Comparison of ENCODE assay signal across 21 cellular contexts in genomic region chr12:6716874-6717437, GRCh38. TPM values are rescaled to one million over a fixed set of nuclear protein-coding genes. Genes with fewer than 3 reads are reported as not detected.
A peak's percentile ranks its signal among the peaks of the same experiment; 100 is the strongest.
DNase-seq lines count a peak whose midpoint lies in the region; ATAC-seq, FAIRE-seq and TF ChIP-seq lines count a peak whose summit lies in the region.
"Had no signal": no experiment of that assay in that cellular context is flagged by ENCODE, and none has a peak within 500 bp of the region (broad histone marks: within the 10 kb centered on the region; RNA-seq: fewer than 3 reads in every experiment).

No MANE protein-coding gene starts in this region.

- no peak overlapping the region for H3K4me3 Mint-ChIP-seq in HFFc6
- H3K4me3 Mint-ChIP-seq: B cell, CD14-positive monocyte had no signal

- H3K9ac ChIP-seq in HepG2 (ENCODE audit: insufficient read depth, low read depth, low read length) (no peak overlapping the region), trophoblast cell (ENCODE audit: low read length) (peak overlapping the region; percentile 22)

- H4K8ac ChIP-seq in trophoblast cell (ENCODE audit: low read depth, low read length), result no peak overlapping the region

- no peak overlapping the region for H3K27ac ChIP-seq in HepG2 (ENCODE audit: extremely low read length, insufficient read depth, low read length)
- H3K27ac ChIP-seq in right lobe of liver, result no peak overlapping the region
- no peak overlapping the region for H3K27ac ChIP-seq in trophoblast cell (ENCODE audit: low read depth, low read length)
- H3K27ac ChIP-seq: HL-60 had no signal

- H3K79me1 ChIP-seq in trophoblast cell (ENCODE audit: low read length), result no peaks in the 10 kb centered on the region

- H3K4ac ChIP-seq in trophoblast cell (ENCODE audit: low read depth, low read length), result no peak overlapping the region

- H3K36me3 ChIP-seq in HepG2 (replicated peaks in 1 of 2; ENCODE audit: control insufficient read depth in 1 of 2, insufficient read depth in 2 of 2, low read length in 2 of 2) (no peaks in the 10 kb centered on the region), right lobe of liver (no peaks in the 10 kb centered on the region), trophoblast cell (ENCODE audit: control insufficient read depth in 1 of 2, insufficient read depth in 2 of 2, low read length in 2 of 2) (no peaks in the 10 kb centered on the region)

- WGBS in HepG2 (ENCODE audit: low lambda C conversion rate), result 50% methylated on average over 8 of the region's 10 CpGs
- 54% methylated on average over 6 of the region's 10 CpGs for WGBS in right lobe of liver (ENCODE audit: insufficient coverage, low coverage, low lambda C conversion rate, missing lambda C conversion rate)
- WGBS in trophoblast cell (ENCODE audit: extremely low coverage, insufficient coverage, insufficient read length), result no CpG with 5 or more reads among the region's 10 CpGs

- no peak overlapping the region for H3K18ac ChIP-seq in trophoblast cell (ENCODE audit: low read length)

- CTCF ChIA-PET in HepG2 (lab: Yijun Ruan, JAX; ENCODE audit: low intra/inter-chr PET ratio, low total read pairs), result no interaction called here

- H3K4me1 Mint-ChIP-seq in HFFc6 (ENCODE audit: low read depth), result no peaks in the 10 kb centered on the region
- H3K4me1 Mint-ChIP-seq: B cell, CD14-positive monocyte had no signal

- H4K20me1 ChIP-seq in HepG2 (ENCODE audit: insufficient read depth, low read length), result no peaks in the 10 kb centered on the region

- in situ Hi-C loops in HepG2 (cut with HindIII; ENCODE audit: extremely low pct_ligation_motif_present, low pct_unique_long_range_greater_than_20kb), result no loop called here

- H2BK12ac ChIP-seq in trophoblast cell (ENCODE audit: low read length), result no peak overlapping the region

- no peaks in the 10 kb centered on the region for H3K9me3 Mint-ChIP-seq in HFFc6

- POLR2A ChIA-PET in HepG2 (lab: Yijun Ruan, JAX), result interaction anchor here (1.0 to 2.3 kb wide), 3 partner anchors 28 to 183 kb away, joined by 3 to 12 read pairs (median 3); partner anchors contain the start of genes CDCA3, GAPDH, USP5 and ZNF384

- ATAC-seq in HepG2 (peak; percentile 26; the same call in 1 of the 3 replicates), right lobe of liver (no peak), HG02938 (IDR thresholded peaks at IDR 0.05; ENCODE audit: unreplicated experiment) (no peak)

- no peak overlapping the region for H3K14ac ChIP-seq in trophoblast cell (ENCODE audit: low read length)

- no peak for TF ChIP-seq EP300 in HepG2 (IDR thresholded peaks at IDR 0.05; ENCODE audit: low read depth in 2 of 2, low read length in 2 of 2)
- no peak for TF ChIP-seq EP300 in HepG2 (CRISPR knock-in tag; IDR thresholded peaks at IDR 0.05; ENCODE audit: borderline replicate concordance)

- H3K27ac Mint-ChIP-seq in HFFc6, result no peak overlapping the region
- H3K27ac Mint-ChIP-seq: B cell, CD14-positive monocyte had no signal

- DNase-seq in HepG2 (ENCODE audit: low spot score) (no peak), right lobe of liver (no peak), trophoblast cell (no peak), HFFc6 (no peak)
- DNase-seq: DMS79, H7, IMR-90, NCI-H1694, NCI-H2081 treated with DMSO at 0.1 percent for 48 hours, NCI-H2171 treated with DMSO at 0.1 percent for 48 hours, NCI-H524 treated with DMSO at 0.1 percent for 48 hours, OCI-M1, SHP77 had no signal

- no peak overlapping the region for H2BK5ac ChIP-seq in trophoblast cell (ENCODE audit: low read depth, low read length, poor library complexity)

- TF ChIP-seq POLR2A in HepG2 (IDR thresholded peaks at IDR 0.05; ENCODE audit: insufficient read depth in 1 of 2, low read depth in 2 of 2, low read length in 2 of 2) (peak; percentile 53 to 75; a peak in 2 of 4 replicates), right lobe of liver (IDR thresholded peaks at IDR 0.05) (no peak), Raji (IDR thresholded peaks at IDR 0.05; ENCODE audit: insufficient read depth, low read depth, low read length) (peak; percentile 16; the same call in 1 of the 2 replicates)

- H3K4me2 ChIP-seq in HepG2 (ENCODE audit: low read depth, low read length) (peak overlapping the region; percentile 35; the same call in 1 of the 2 replicates), trophoblast cell (ENCODE audit: low read length) (no peak overlapping the region)

- no peak for FAIRE-seq in HepG2 (lab: Jason Lieb, UNC)
- FAIRE-seq: A204.1, D721Med, HTR-8/SVneo had no signal

- H3K9me3 ChIP-seq in HepG2 (ENCODE audit: low read length), result no peaks in the 10 kb centered on the region
- no peaks in the 10 kb centered on the region for H3K9me3 ChIP-seq in right lobe of liver
- H3K9me3 ChIP-seq in trophoblast cell (ENCODE audit: insufficient read depth, low read depth, low read length), result peaks cover 2% of the 10 kb centered on the region

- intact Hi-C loops in HepG2 (cut with micrococcal nuclease; ENCODE audit: unreplicated experiment), result no loop called here
- intact Hi-C loops in right lobe of liver (cut with DNase I), result no loop called here

- TF ChIP-seq CTCF in HepG2 (CRISPR knock-in tag; IDR thresholded peaks at IDR 0.05), result no peak
- no peak for TF ChIP-seq CTCF in right lobe of liver (IDR thresholded peaks at IDR 0.05)
- no peak for TF ChIP-seq CTCF in HFFc6 (IDR thresholded peaks at IDR 0.05)

- BruUV-seq in HepG2 (replicated peaks; lab: Mats Ljungman, UMichigan), result TSS peak; percentile 99

- TF ChIP-seq RAD21 in HepG2 (CRISPR knock-in tag; IDR thresholded peaks at IDR 0.05), result no peak

- H3K23ac ChIP-seq in trophoblast cell (ENCODE audit: low read length), result no peak overlapping the region

- H4K91ac ChIP-seq in trophoblast cell (ENCODE audit: low read depth, low read length), result no peak overlapping the region

- no peak overlapping the region for H4K12ac ChIP-seq in trophoblast cell (ENCODE audit: low read depth, low read length)

- H3K27me3 Mint-ChIP-seq in HFFc6 (ENCODE audit: insufficient read depth), result peaks cover 2% of the 10 kb centered on the region

- H3K4me3 ChIP-seq in HepG2 (replicated peaks in 1 of 3; ENCODE audit: insufficient read depth in 1 of 3, low read depth in 2 of 3, low read length in 3 of 3) (no peak overlapping the region), right lobe of liver (no peak overlapping the region), trophoblast cell (ENCODE audit: low read depth, low read length) (no peak overlapping the region)

- H2AFZ ChIP-seq in HepG2 (ENCODE audit: low read length) (no peak overlapping the region), trophoblast cell (ENCODE audit: insufficient read depth, low read length, poor library complexity) (no peak overlapping the region)

- H2BK120ac ChIP-seq in trophoblast cell (ENCODE audit: insufficient read depth, low read length, poor library complexity), result no peak overlapping the region

- no peaks in the 10 kb centered on the region for H3K36me3 Mint-ChIP-seq in HFFc6 (ENCODE audit: low read depth)
- H3K36me3 Mint-ChIP-seq: CD14-positive monocyte had no signal

- H3K4me1 ChIP-seq in HepG2 (ENCODE audit: insufficient read depth, low read length) (peaks cover 13% of the 10 kb centered on the region), right lobe of liver (no peaks in the 10 kb centered on the region), trophoblast cell (ENCODE audit: control insufficient read depth in 1 of 2, insufficient read depth in 2 of 2, low read length in 2 of 2) (no peaks in the 10 kb centered on the region)

- no peak overlapping the region for H2AK5ac ChIP-seq in trophoblast cell (ENCODE audit: low read length)

- no peaks in the 10 kb centered on the region for H3K27me3 ChIP-seq in HepG2 (ENCODE audit: control insufficient read depth in 1 of 2, insufficient read depth in 2 of 2, low read length in 2 of 2)
- no peaks in the 10 kb centered on the region for H3K27me3 ChIP-seq in right lobe of liver
- no peaks in the 10 kb centered on the region for H3K27me3 ChIP-seq in trophoblast cell (ENCODE audit: insufficient read depth, low read length)

- H3K79me2 ChIP-seq in HepG2 (ENCODE audit: insufficient read depth, low read length) (no peaks in the 10 kb centered on the region), trophoblast cell (ENCODE audit: control insufficient read depth, insufficient read depth, low read length, poor library complexity) (no peaks in the 10 kb centered on the region)

RNA-seq across cellular contexts. Expression of gene COPS7A, which starts 6.9 kb away (rescaled TPM):
- total RNA-seq in HepG2 (2016; rRNA removed; fragmentation: Illumina TruSeq; extraction: Trizol), result 38.0 and 40.0 TPM in 2 replicates
- 16.6 and 19.7 TPM in 2 replicates for total RNA-seq in HepG2 (2016; cell fraction: cytosol; rRNA removed; fragmentation: Illumina TruSeq; extraction: Trizol; ENCODE audit: low read depth)
- total RNA-seq in HepG2 (2016; cell fraction: insoluble cytoplasmic fraction; rRNA removed; fragmentation: Illumina TruSeq; extraction: Trizol), result 38.4 and 43.8 TPM in 2 replicates
- total RNA-seq in HepG2 (2016; cell fraction: membrane; rRNA removed; fragmentation: Illumina TruSeq; extraction: Trizol), result 33.7 and 38.9 TPM in 2 replicates
- 20.4 and 24.9 TPM in 2 replicates for total RNA-seq in HepG2 (2016; cell fraction: nucleus; rRNA removed; fragmentation: Illumina TruSeq; extraction: Trizol)
- 71.4 and 73.6 TPM in 2 replicates for polyA plus RNA-seq in HepG2 (2011; rRNA removed)
- polyA plus RNA-seq in HepG2 (2011; cell fraction: cytosol; rRNA removed), result 68.4 and 72.5 TPM in 2 replicates
- 96.7 and 97.8 TPM in 2 replicates for polyA plus RNA-seq in HepG2 (2011; cell fraction: nucleus; rRNA removed)
- 27.8 and 28.6 TPM in 2 replicates for polyA plus RNA-seq in HepG2 (2012)
- polyA plus RNA-seq in HepG2 (2016; cell fraction: cytosol; fragmentation: Illumina TruSeq; extraction: Trizol; ENCODE audit: low read depth), result 16.8 and 17.8 TPM in 2 replicates
- 43.9 and 53.4 TPM in 2 replicates for polyA plus RNA-seq in HepG2 (2016; cell fraction: insoluble cytoplasmic fraction; fragmentation: Illumina TruSeq; extraction: Trizol; ENCODE audit: low read depth)
- polyA plus RNA-seq in HepG2 (2016; cell fraction: membrane; fragmentation: Illumina TruSeq; extraction: Trizol; ENCODE audit: low read depth), result 27.8 and 32.9 TPM in 2 replicates
- 43.1 and 49.0 TPM in 2 replicates for polyA plus RNA-seq in HepG2 (2016; cell fraction: nucleus; fragmentation: Illumina TruSeq; extraction: Trizol; ENCODE audit: insufficient read depth, low read depth)
- 54.1 and 62.8 TPM in 2 replicates for polyA minus RNA-seq in HepG2 (2011; rRNA and poly(A)+ RNA removed; ENCODE audit: low replicate concordance)
- polyA minus RNA-seq in HepG2 (2011; cell fraction: cytosol; rRNA and poly(A)+ RNA removed), result 14.6 and 16.3 TPM in 2 replicates
- polyA minus RNA-seq in HepG2 (2011; cell fraction: nucleus; rRNA and poly(A)+ RNA removed), result 9.7 and 12.6 TPM in 2 replicates
- 10 to 100 TPM; 26.7 to 49.5 (median 30.6) TPM for total RNA-seq in right lobe of liver
- polyA plus RNA-seq in trophoblast cell (2013), result 30.5 and 31.7 TPM in 2 replicates
- 100 to 1,000 TPM; 103 to 122 (median 108) TPM for total RNA-seq in HFFc6 (2021; fragmentation: NEBNext Ultra II Directional; extraction: Animal tissue kit (Norgen Biotek cat#: 25700))

RNA-seq across cellular contexts. Expression of gene PIANP, which starts 16.3 kb away (rescaled TPM):
- total RNA-seq in HepG2 (2016; rRNA removed; fragmentation: Illumina TruSeq; extraction: Trizol) (not detected in 2 replicates), right lobe of liver (not detected)
- total RNA-seq in HepG2 (2016; cell fraction: cytosol; rRNA removed; fragmentation: Illumina TruSeq; extraction: Trizol; ENCODE audit: low read depth), result not detected in 2 replicates
- total RNA-seq in HepG2 (2016; cell fraction: insoluble cytoplasmic fraction; rRNA removed; fragmentation: Illumina TruSeq; extraction: Trizol), result not detected in 2 replicates
- not detected in 2 replicates for total RNA-seq in HepG2 (2016; cell fraction: membrane; rRNA removed; fragmentation: Illumina TruSeq; extraction: Trizol)
- not detected in 2 replicates for total RNA-seq in HepG2 (2016; cell fraction: nucleus; rRNA removed; fragmentation: Illumina TruSeq; extraction: Trizol)
- polyA plus RNA-seq in HepG2 (2011; rRNA removed), result not detected in 2 replicates
- not detected in 2 replicates for polyA plus RNA-seq in HepG2 (2011; cell fraction: cytosol; rRNA removed)
- polyA plus RNA-seq in HepG2 (2011; cell fraction: nucleus; rRNA removed), result not detected in 2 replicates
- 0.07 TPM in 1 of 2 replicates, not detected in the other for polyA plus RNA-seq in HepG2 (2012)
- polyA plus RNA-seq in HepG2 (2016; cell fraction: cytosol; fragmentation: Illumina TruSeq; extraction: Trizol; ENCODE audit: low read depth), result not detected in 2 replicates
- not detected in 2 replicates for polyA plus RNA-seq in HepG2 (2016; cell fraction: insoluble cytoplasmic fraction; fragmentation: Illumina TruSeq; extraction: Trizol; ENCODE audit: low read depth)
- not detected in 2 replicates for polyA plus RNA-seq in HepG2 (2016; cell fraction: membrane; fragmentation: Illumina TruSeq; extraction: Trizol; ENCODE audit: low read depth)
- not detected in 2 replicates for polyA plus RNA-seq in HepG2 (2016; cell fraction: nucleus; fragmentation: Illumina TruSeq; extraction: Trizol; ENCODE audit: insufficient read depth, low read depth)
- not detected in 2 replicates for polyA minus RNA-seq in HepG2 (2011; rRNA and poly(A)+ RNA removed; ENCODE audit: low replicate concordance)
- polyA minus RNA-seq in HepG2 (2011; cell fraction: cytosol; rRNA and poly(A)+ RNA removed), result not detected in 2 replicates
- not detected in 2 replicates for polyA minus RNA-seq in HepG2 (2011; cell fraction: nucleus; rRNA and poly(A)+ RNA removed)
- 0.06 and 0.14 TPM in 2 replicates for polyA plus RNA-seq in trophoblast cell (2013)
- 1 to 10 TPM; 2.6 to 4.6 (median 3.8) TPM for total RNA-seq in HFFc6 (2021; fragmentation: NEBNext Ultra II Directional; extraction: Animal tissue kit (Norgen Biotek cat#: 25700))
- polyA plus RNA-seq: CD14-positive monocyte had no signal

RNA-seq across cellular contexts. Expression of gene ZNF384, which starts 27.8 kb away (rescaled TPM):
- total RNA-seq in HepG2 (2016; rRNA removed; fragmentation: Illumina TruSeq; extraction: Trizol) (23.6 and 24.1 TPM in 2 replicates), right lobe of liver (10 to 100 TPM; 11.9 to 22.3 (median 18.3) TPM)
- 9.5 and 12.0 TPM in 2 replicates for total RNA-seq in HepG2 (2016; cell fraction: cytosol; rRNA removed; fragmentation: Illumina TruSeq; extraction: Trizol; ENCODE audit: low read depth)
- total RNA-seq in HepG2 (2016; cell fraction: insoluble cytoplasmic fraction; rRNA removed; fragmentation: Illumina TruSeq; extraction: Trizol), result 19.2 and 25.6 TPM in 2 replicates
- total RNA-seq in HepG2 (2016; cell fraction: membrane; rRNA removed; fragmentation: Illumina TruSeq; extraction: Trizol), result 22.5 and 24.6 TPM in 2 replicates
- 23.6 and 28.7 TPM in 2 replicates for total RNA-seq in HepG2 (2016; cell fraction: nucleus; rRNA removed; fragmentation: Illumina TruSeq; extraction: Trizol)
- polyA plus RNA-seq in HepG2 (2011; rRNA removed), result 54.3 and 55.3 TPM in 2 replicates
- 26.5 and 29.9 TPM in 2 replicates for polyA plus RNA-seq in HepG2 (2011; cell fraction: cytosol; rRNA removed)
- polyA plus RNA-seq in HepG2 (2011; cell fraction: nucleus; rRNA removed), result 112 and 139 TPM in 2 replicates
- polyA plus RNA-seq in HepG2 (2012), result 40.4 and 40.6 TPM in 2 replicates
- 10.8 and 12.9 TPM in 2 replicates for polyA plus RNA-seq in HepG2 (2016; cell fraction: cytosol; fragmentation: Illumina TruSeq; extraction: Trizol; ENCODE audit: low read depth)
- polyA plus RNA-seq in HepG2 (2016; cell fraction: insoluble cytoplasmic fraction; fragmentation: Illumina TruSeq; extraction: Trizol; ENCODE audit: low read depth), result 33.3 and 40.1 TPM in 2 replicates
- polyA plus RNA-seq in HepG2 (2016; cell fraction: membrane; fragmentation: Illumina TruSeq; extraction: Trizol; ENCODE audit: low read depth), result 24.4 and 28.3 TPM in 2 replicates
- polyA plus RNA-seq in HepG2 (2016; cell fraction: nucleus; fragmentation: Illumina TruSeq; extraction: Trizol; ENCODE audit: insufficient read depth, low read depth), result 82.1 and 94.6 TPM in 2 replicates
- 80.0 and 92.0 TPM in 2 replicates for polyA minus RNA-seq in HepG2 (2011; rRNA and poly(A)+ RNA removed; ENCODE audit: low replicate concordance)
- 13.9 and 16.4 TPM in 2 replicates for polyA minus RNA-seq in HepG2 (2011; cell fraction: cytosol; rRNA and poly(A)+ RNA removed)
- 55.5 and 59.3 TPM in 2 replicates for polyA minus RNA-seq in HepG2 (2011; cell fraction: nucleus; rRNA and poly(A)+ RNA removed)
- polyA plus RNA-seq in trophoblast cell (2013), result 63.1 and 65.6 TPM in 2 replicates
- 10 to 100 TPM; 32.8 to 43.9 (median 41.1) TPM for total RNA-seq in HFFc6 (2021; fragmentation: NEBNext Ultra II Directional; extraction: Animal tissue kit (Norgen Biotek cat#: 25700))

RNA-seq across cellular contexts. Expression of gene MLF2, which starts 36.0 kb away (rescaled TPM):
- total RNA-seq in HepG2 (2016; rRNA removed; fragmentation: Illumina TruSeq; extraction: Trizol) (88.1 and 95.8 TPM in 2 replicates), right lobe of liver (100 to 1,000 TPM; 104 to 185 (median 134) TPM)
- 20.8 and 28.2 TPM in 2 replicates for total RNA-seq in HepG2 (2016; cell fraction: cytosol; rRNA removed; fragmentation: Illumina TruSeq; extraction: Trizol; ENCODE audit: low read depth)
- total RNA-seq in HepG2 (2016; cell fraction: insoluble cytoplasmic fraction; rRNA removed; fragmentation: Illumina TruSeq; extraction: Trizol), result 86.9 and 96.5 TPM in 2 replicates
- 41.7 and 71.5 TPM in 2 replicates for total RNA-seq in HepG2 (2016; cell fraction: membrane; rRNA removed; fragmentation: Illumina TruSeq; extraction: Trizol)
- total RNA-seq in HepG2 (2016; cell fraction: nucleus; rRNA removed; fragmentation: Illumina TruSeq; extraction: Trizol), result 50.4 and 54.8 TPM in 2 replicates
- 167 and 178 TPM in 2 replicates for polyA plus RNA-seq in HepG2 (2011; rRNA removed)
- polyA plus RNA-seq in HepG2 (2011; cell fraction: cytosol; rRNA removed), result 182 and 203 TPM in 2 replicates
- polyA plus RNA-seq in HepG2 (2011; cell fraction: nucleus; rRNA removed), result 234 and 240 TPM in 2 replicates
- 94.9 and 97.7 TPM in 2 replicates for polyA plus RNA-seq in HepG2 (2012)
- polyA plus RNA-seq in HepG2 (2016; cell fraction: cytosol; fragmentation: Illumina TruSeq; extraction: Trizol; ENCODE audit: low read depth), result 31.3 and 48.0 TPM in 2 replicates
- polyA plus RNA-seq in HepG2 (2016; cell fraction: insoluble cytoplasmic fraction; fragmentation: Illumina TruSeq; extraction: Trizol; ENCODE audit: low read depth), result 178 and 184 TPM in 2 replicates
- polyA plus RNA-seq in HepG2 (2016; cell fraction: membrane; fragmentation: Illumina TruSeq; extraction: Trizol; ENCODE audit: low read depth), result 69.7 and 93.5 TPM in 2 replicates
- 128 and 129 TPM in 2 replicates for polyA plus RNA-seq in HepG2 (2016; cell fraction: nucleus; fragmentation: Illumina TruSeq; extraction: Trizol; ENCODE audit: insufficient read depth, low read depth)
- polyA minus RNA-seq in HepG2 (2011; rRNA and poly(A)+ RNA removed; ENCODE audit: low replicate concordance), result 127 and 179 TPM in 2 replicates
- 36.1 and 36.7 TPM in 2 replicates for polyA minus RNA-seq in HepG2 (2011; cell fraction: cytosol; rRNA and poly(A)+ RNA removed)
- polyA minus RNA-seq in HepG2 (2011; cell fraction: nucleus; rRNA and poly(A)+ RNA removed), result 47.3 and 50.7 TPM in 2 replicates
- 219 and 234 TPM in 2 replicates for polyA plus RNA-seq in trophoblast cell (2013)
- 100 to 1,000 TPM; 273 to 329 (median 298) TPM for total RNA-seq in HFFc6 (2021; fragmentation: NEBNext Ultra II Directional; extraction: Animal tissue kit (Norgen Biotek cat#: 25700))

RNA-seq across cellular contexts. Expression of gene PTMS, which starts 49.2 kb away (rescaled TPM):
- 40.5 and 42.1 TPM in 2 replicates for total RNA-seq in HepG2 (2016; rRNA removed; fragmentation: Illumina TruSeq; extraction: Trizol)
- total RNA-seq in HepG2 (2016; cell fraction: cytosol; rRNA removed; fragmentation: Illumina TruSeq; extraction: Trizol; ENCODE audit: low read depth), result 20.4 and 25.8 TPM in 2 replicates
- total RNA-seq in HepG2 (2016; cell fraction: insoluble cytoplasmic fraction; rRNA removed; fragmentation: Illumina TruSeq; extraction: Trizol), result 34.7 and 40.6 TPM in 2 replicates
- 33.5 and 39.4 TPM in 2 replicates for total RNA-seq in HepG2 (2016; cell fraction: membrane; rRNA removed; fragmentation: Illumina TruSeq; extraction: Trizol)
- 24.6 and 26.7 TPM in 2 replicates for total RNA-seq in HepG2 (2016; cell fraction: nucleus; rRNA removed; fragmentation: Illumina TruSeq; extraction: Trizol)
- polyA plus RNA-seq in HepG2 (2011; rRNA removed), result 79.1 and 82.4 TPM in 2 replicates
- 82.7 and 86.9 TPM in 2 replicates for polyA plus RNA-seq in HepG2 (2011; cell fraction: cytosol; rRNA removed)
- polyA plus RNA-seq in HepG2 (2011; cell fraction: nucleus; rRNA removed), result 107 and 116 TPM in 2 replicates
- polyA plus RNA-seq in HepG2 (2012), result 128 and 237 TPM in 2 replicates
- 96.6 and 97.7 TPM in 2 replicates for polyA plus RNA-seq in HepG2 (2016; cell fraction: cytosol; fragmentation: Illumina TruSeq; extraction: Trizol; ENCODE audit: low read depth)
- polyA plus RNA-seq in HepG2 (2016; cell fraction: insoluble cytoplasmic fraction; fragmentation: Illumina TruSeq; extraction: Trizol; ENCODE audit: low read depth), result 162 and 207 TPM in 2 replicates
- polyA plus RNA-seq in HepG2 (2016; cell fraction: membrane; fragmentation: Illumina TruSeq; extraction: Trizol; ENCODE audit: low read depth), result 140 and 143 TPM in 2 replicates
- polyA plus RNA-seq in HepG2 (2016; cell fraction: nucleus; fragmentation: Illumina TruSeq; extraction: Trizol; ENCODE audit: insufficient read depth, low read depth), result 169 and 175 TPM in 2 replicates
- 46.9 and 158 TPM in 2 replicates for polyA minus RNA-seq in HepG2 (2011; rRNA and poly(A)+ RNA removed; ENCODE audit: low replicate concordance)
- polyA minus RNA-seq in HepG2 (2011; cell fraction: cytosol; rRNA and poly(A)+ RNA removed), result 19.3 and 21.6 TPM in 2 replicates
- polyA minus RNA-seq in HepG2 (2011; cell fraction: nucleus; rRNA and poly(A)+ RNA removed), result 8.1 and 13.0 TPM in 2 replicates
- 100 to 1,000 TPM; 113 to 484 (median 404) TPM for total RNA-seq in right lobe of liver
- 441 and 482 TPM in 2 replicates for polyA plus RNA-seq in trophoblast cell (2013)
- 100 to 1,000 TPM; 423 to 607 (median 561) TPM for total RNA-seq in HFFc6 (2021; fragmentation: NEBNext Ultra II Directional; extraction: Animal tissue kit (Norgen Biotek cat#: 25700))
